Comparison of ENCODE assay signal across 17 cellular contexts in genomic region chr10:19833508-19833824, GRCh38. TPM values are rescaled to one million over a fixed set of nuclear protein-coding genes. Genes with fewer than 3 reads are reported as not detected.
DNase-seq lines count a peak whose midpoint lies in the region; ATAC-seq, FAIRE-seq and TF ChIP-seq lines count a peak whose summit lies in the region.
"Had no signal": no experiment of that assay in that cellular context is flagged by ENCODE, and none has a peak within 500 bp of the region (broad histone marks: within the 10 kb centered on the region; RNA-seq: fewer than 3 reads in every experiment).

No MANE protein-coding gene starts in this region.

- no peaks in the 10 kb centered on the region for H3K9me3 ChIP-seq in RWPE2 (ENCODE audit: severe bottlenecking)
- H3K9me3 ChIP-seq in esophagus squamous epithelium = no peaks in the 10 kb centered on the region
- no peaks in the 10 kb centered on the region for H3K9me3 ChIP-seq in parathyroid adenoma (ENCODE audit: control insufficient read depth, low read length)

- H3K4me3 ChIP-seq in RWPE2 (ENCODE audit: severe bottlenecking) (no peak overlapping the region), esophagus squamous epithelium (no peak overlapping the region), parathyroid adenoma (ENCODE audit: low read depth, low read length) (no peak overlapping the region)

- TF ChIP-seq POLR2A in esophagus squamous epithelium (IDR thresholded peaks at IDR 0.05) = no peak

- peak overlapping the region; percentile 16 for H3K4me2 ChIP-seq in parathyroid adenoma (ENCODE audit: low read length)

- H3K36me3 ChIP-seq in RWPE2 (ENCODE audit: low read depth) (no peaks in the 10 kb centered on the region), esophagus squamous epithelium (no peaks in the 10 kb centered on the region), parathyroid adenoma (ENCODE audit: control insufficient read depth, insufficient read depth, low read length) (no peaks in the 10 kb centered on the region)

- TF ChIP-seq CTCF in CD14-positive monocyte (IDR thresholded peaks at IDR 0.05) (no peak), RWPE2 (IDR thresholded peaks at IDR 0.05; ENCODE audit: poor library complexity, severe bottlenecking) (no peak), esophagus squamous epithelium (IDR thresholded peaks at IDR 0.05) (no peak), parathyroid adenoma (IDR thresholded peaks at IDR 0.05) (no peak)

- H3K4me3 Mint-ChIP-seq in CD14-positive monocyte = no peak overlapping the region
- H3K4me3 Mint-ChIP-seq: HFFc6 had no signal

- no peak for FAIRE-seq in GM19239 (lab: Jason Lieb, UNC)
- FAIRE-seq: G401.6, GM18507 had no signal

- peaks cover 13% of the 10 kb centered on the region for H3K4me1 ChIP-seq in RWPE2 (ENCODE audit: insufficient read depth, poor library complexity, severe bottlenecking)
- H3K4me1 ChIP-seq in esophagus squamous epithelium = peaks cover 0 to 72% (median 12%) of the 10 kb centered on the region in 3 donors
- peaks cover 49% of the 10 kb centered on the region for H3K4me1 ChIP-seq in parathyroid adenoma

- peaks cover 41 to 58% of the 10 kb centered on the region in 2 donors for H3K36me3 Mint-ChIP-seq in CD14-positive monocyte

- H3K27me3 ChIP-seq in RWPE2 (ENCODE audit: insufficient read depth, poor library complexity, severe bottlenecking) (no peaks in the 10 kb centered on the region), esophagus squamous epithelium (no peaks in the 10 kb centered on the region), parathyroid adenoma (ENCODE audit: control insufficient read depth, insufficient read depth, low read length) (no peaks in the 10 kb centered on the region)

- peak overlapping the region in 6 of 7 donors; percentile 86 to 94 (median 92) for H3K27ac Mint-ChIP-seq in CD14-positive monocyte
- H3K27ac Mint-ChIP-seq: HFFc6 had no signal

- DNase-seq in CD14-positive monocyte (ENCODE audit: low spot score) (no peak), RWPE2 (ENCODE audit: low spot score) (no peak), esophagus squamous epithelium (lab: John Stamatoyannopoulos, UW) (no peak), NCI-H2196 (lab: John Stamatoyannopoulos, UW; ENCODE audit: unreplicated experiment) (no peak), GM19239 (ENCODE audit: insufficient read length, low spot score) (no peak)
- DNase-seq: C1 segment of cervical spinal cord, DND-41, GOT3, HFFc6, NCI-H1930, NCI-H446 treated with DMSO at 0.1 percent for 48 hours, NCI-H748 treated with DMSO at 0.1 percent for 48 hours had no signal

- peaks cover 0 to 9% (median 4%) of the 10 kb centered on the region in 7 donors for H3K9me3 Mint-ChIP-seq in CD14-positive monocyte

- ATAC-seq in RWPE2 (ENCODE audit: low read depth) (no peak), HG02571 (IDR thresholded peaks at IDR 0.05; ENCODE audit: unreplicated experiment) (no peak), HG03135 (IDR thresholded peaks at IDR 0.05; ENCODE audit: unreplicated experiment) (no peak)

- H3K79me2 ChIP-seq in parathyroid adenoma = peaks cover 46% of the 10 kb centered on the region

- no peak overlapping the region for H3K9ac ChIP-seq in parathyroid adenoma

- 30 to 46% methylated on average over 4 of the region's 4 CpGs for WGBS in esophagus squamous epithelium, 2 donors

- H3K4me1 Mint-ChIP-seq in CD14-positive monocyte = peaks cover 71% of the 10 kb centered on the region

- no peaks in the 10 kb centered on the region for H3K27me3 Mint-ChIP-seq in CD14-positive monocyte (ENCODE audit: low read depth in 3 of 3)

- intact Hi-C loops in CD14-positive monocyte (cut with micrococcal nuclease) (loop anchor here in 1 of 2 donors (2.0 kb wide), 1 partner anchor 15 kb away; no protein-coding TSS in a partner anchor), esophagus squamous epithelium (cut with DNase I) (loop anchor here (10.0 kb wide), 1 partner anchor 91 kb away; no protein-coding TSS in a partner anchor)

- H3K27ac ChIP-seq in RWPE2 (ENCODE audit: poor library complexity, severe bottlenecking) (peak overlapping the region; percentile 76), esophagus squamous epithelium (peak overlapping the region in 3 of 4 donors; percentile 66 to 78 (median 67)), parathyroid adenoma (peak overlapping the region; percentile 11)

- H2AFZ ChIP-seq in parathyroid adenoma = no peak overlapping the region

RNA-seq across cellular contexts. Expression of gene PLXDC2, which starts 17.2 kb away (rescaled TPM):
- polyA plus RNA-seq in CD14-positive monocyte = 100 to 1,000 TPM in 1 of 2 donors, 10 to 100 TPM in 1; 93.6 to 128 TPM
- total RNA-seq in esophagus squamous epithelium = 10 to 100 TPM; 22.4 to 50.4 (median 36.9) TPM

Comparison
In these comparisons a context has a peak if more than half of its experiments do, and no peak if none do; other contexts are left out.
1. H3K27ac ChIP-seq: peak in every context shown above with its lines; median percentile 76 in RWPE2; 67 in esophagus squamous epithelium; 11 in parathyroid adenoma.